ENCODE assay signal across 8 cellular contexts in genomic region chr15:63277044-63277892, GRCh38. TPM values are rescaled to one million over a fixed set of nuclear protein-coding genes. Genes with fewer than 3 reads are reported as not detected.
DNase-seq lines count a peak whose midpoint lies in the region; FAIRE-seq and TF ChIP-seq lines count a peak whose summit lies in the region.

Gene APH1B (plus strand): TSS chr15:63277605. CDS start chr15:63277624, 19 bp downstream.

- H3K4me1 ChIP-seq in ES-I3 (ENCODE audit: insufficient read depth, low read length) (peaks cover 10% of the 10 kb centered on the region; the same call in 1 of the 2 replicates), left ventricle myocardium inferior (peaks cover 20% of the 10 kb centered on the region)

- intact Hi-C loops in T-helper 1 cell treated with Interleukin-12 subunit alpha and Interleukin-12 subunit beta and Interleukin-4 antibody, amounts not matched to agents 30 ng/mL and 1 ng/mL, for 36 hours (cut with micrococcal nuclease): loop anchor here (1.0 to 5.0 kb wide), 9 partner anchors 45 to 886 kb away; partner anchors contain the start of genes CIAO2A, LACTB, PPIB and RAB8B
- intact Hi-C loops in left ventricle myocardium inferior (cut with micrococcal nuclease): loop anchor here (10.0 kb wide), 1 partner anchor 122 kb away; the partner anchor contains the start of gene RPS27L

- H3K36me3 ChIP-seq in ES-I3 (ENCODE audit: insufficient read depth, low read length): no peaks in the 10 kb centered on the region
- no peaks in the 10 kb centered on the region for H3K36me3 ChIP-seq in H7 (replicated peaks; ENCODE audit: control insufficient read depth, insufficient read depth, low read length)
- no peaks in the 10 kb centered on the region for H3K36me3 ChIP-seq in left ventricle myocardium inferior

- TF ChIP-seq CTCF in left ventricle myocardium inferior (IDR thresholded peaks at IDR 0.05; ENCODE audit: borderline replicate concordance): peak; percentile 12

- peaks cover 13% of the 10 kb centered on the region for H3K27me3 ChIP-seq in H7 (ENCODE audit: control insufficient read depth, insufficient read depth, low read length)
- H3K27me3 ChIP-seq in left ventricle myocardium inferior (ENCODE audit: low read depth): no peaks in the 10 kb centered on the region

- DNase-seq in H7 (peak; percentile 92), MV-4-11 (lab: John Stamatoyannopoulos, UW) (peak; percentile 57), amniotic epithelial cell (ENCODE audit: low read depth) (peak; percentile 36), left ventricle myocardium inferior (peak; percentile 89), pulmonary artery endothelial cell (ENCODE audit: low read depth, low spot score) (peak; percentile 15), urothelium cell line (ENCODE audit: low spot score) (peak; percentile 94)

- peak within 1 kb of the TSS; percentile 74 for H3K4me3 ChIP-seq in H7 (ENCODE audit: insufficient read depth, low read depth, low read length)
- peak within 1 kb of the TSS; percentile 91 for H3K4me3 ChIP-seq in left ventricle myocardium inferior

- no peak for FAIRE-seq in urothelium cell line (lab: Jason Lieb, UNC)

- H3K9me3 ChIP-seq in ES-I3 (ENCODE audit: control insufficient read depth, insufficient read depth, low read length): peaks cover 7% of the 10 kb centered on the region
- no peaks in the 10 kb centered on the region for H3K9me3 ChIP-seq in left ventricle myocardium inferior (replicated peaks)

- H3K9ac ChIP-seq in ES-I3 (ENCODE audit: low read depth, low read length): peak within 1 kb of the TSS; percentile 92

- peak within 1 kb of the TSS; percentile 90 for H3K27ac ChIP-seq in left ventricle myocardium inferior (replicated peaks)

RNA-seq across cellular contexts. Expression of gene APH1B, which starts in this region (rescaled TPM):
- total RNA-seq in H7 (2014; rRNA removed; shearing (Covaris generic)): 5.8 and 7.1 TPM in 2 replicates
- 8.4 and 10.2 TPM in 2 replicates for total RNA-seq in T-helper 1 cell treated with Interleukin-12 subunit alpha and Interleukin-12 subunit beta and Interleukin-4 antibody, amounts not matched to agents 30 ng/mL and 1 ng/mL, for 36 hours
- total RNA-seq in left ventricle myocardium inferior (6.2 TPM), pulmonary artery endothelial cell (13.5 and 14.3 TPM in 2 replicates)

Comparison
In these comparisons a context has a peak if more than half of its experiments do, and no peak if none do; other contexts are left out.
1. Peak in every context shown above with its lines: DNase-seq, H3K4me3 ChIP-seq and H3K27ac ChIP-seq.
2. DNase-seq: peak in every context shown above with its lines; median percentile 94 in urothelium cell line; 92 in H7; 89 in left ventricle myocardium inferior; 57 in MV-4-11; 36 in amniotic epithelial cell; 15 in pulmonary artery endothelial cell.